In the genomic region with DNA sequence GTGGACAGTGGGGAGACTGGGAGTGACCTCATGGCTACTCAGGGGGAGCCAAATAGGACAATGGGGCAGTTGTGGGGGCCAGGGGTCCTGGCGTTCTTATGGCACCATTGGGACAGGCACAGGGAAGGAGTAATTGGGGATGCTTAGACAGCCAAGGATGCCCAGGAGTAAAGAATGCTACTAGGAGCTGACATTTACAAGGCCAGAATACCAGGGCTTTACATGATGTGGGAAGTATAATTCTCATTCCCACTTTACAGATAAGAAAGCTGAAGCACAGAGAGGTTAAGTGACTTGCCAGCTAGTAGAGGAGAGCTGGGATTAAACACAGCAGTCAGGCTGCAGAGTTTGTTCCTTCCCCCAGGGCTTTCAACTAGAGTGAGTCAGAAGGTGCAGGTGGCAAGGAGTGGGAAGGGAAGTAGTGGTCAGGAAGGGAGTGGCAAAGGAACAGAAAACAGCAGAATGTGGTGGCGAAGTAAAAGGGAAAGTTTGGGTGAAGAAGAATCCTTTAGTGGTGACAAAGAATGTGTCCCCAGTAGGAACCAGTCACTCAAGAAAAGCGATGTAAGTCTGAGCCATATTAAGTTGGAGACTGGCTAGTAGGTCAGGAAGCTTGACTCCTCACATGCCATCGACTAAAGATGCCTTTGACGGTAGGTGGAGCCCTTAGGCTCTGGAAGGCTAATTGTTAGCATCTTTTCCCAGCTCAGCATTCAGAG, we compare ENCODE assay signal across 9 cellular contexts. TPM values are rescaled to one million over a fixed set of nuclear protein-coding genes. Genes with fewer than 3 reads are reported as not detected.
DNase-seq lines count a peak whose midpoint lies in the region; ATAC-seq, FAIRE-seq and TF ChIP-seq lines count a peak whose summit lies in the region.
"Had no signal": no experiment of that assay in that cellular context is flagged by ENCODE, and none has a peak within 500 bp of the region (broad histone marks: within the 10 kb centered on the region; RNA-seq: fewer than 3 reads in every experiment).

No MANE protein-coding gene starts in this region.

- TF ChIP-seq CTCF in LNCaP clone FGC (IDR thresholded peaks at IDR 0.05; ENCODE audit: control insufficient read depth, extremely low read depth, insufficient read depth) (peak; percentile 80), astrocyte (IDR thresholded peaks at IDR 0.05; ENCODE audit: insufficient read depth, low read depth, low read length) (peak; percentile 12), liver (IDR thresholded peaks at IDR 0.05; ENCODE audit: low read depth, low read length, missing input control) (peak; percentile 29)

- no peaks in the 10 kb centered on the region for H3K79me2 ChIP-seq in astrocyte (ENCODE audit: insufficient read depth, low read length)

- H3K4me2 ChIP-seq in astrocyte (ENCODE audit: low read length) = peak overlapping the region; percentile 63

- no peak for ATAC-seq in GM18858 (IDR thresholded peaks at IDR 0.05; ENCODE audit: unreplicated experiment)

- intact Hi-C loops in activated T-helper 2 cell treated with anti-CD3 and anti-CD28 coated beads, Interferon-gamma antibody, Interleukin-2, Interleukin-4, amounts not matched to agents 10 μg/mL and 5 μg/mL and 100 μg/mL, durations not matched to agents 14 hours and 24 hours and 36 hours (cut with micrococcal nuclease) = loop anchor here (5.0 to 10.0 kb wide), 2 partner anchors 131 to 294 kb away; no protein-coding TSS in a partner anchor

- TF ChIP-seq RAD21 in liver (IDR thresholded peaks at IDR 0.05) = peak; percentile 76 to 79

- H3K27me3 ChIP-seq in astrocyte (ENCODE audit: insufficient read depth, low read length) = peaks cover 3% of the 10 kb centered on the region
- no peaks in the 10 kb centered on the region for H3K27me3 ChIP-seq in liver (ENCODE audit: control insufficient read depth in 4 of 4, insufficient read depth in 4 of 4, low read length in 3 of 4)

- no peak for FAIRE-seq in astrocyte (lab: Jason Lieb, UNC)

- no peak overlapping the region for H3K9ac ChIP-seq in astrocyte (ENCODE audit: low read length)
- H3K9ac ChIP-seq in liver (ENCODE audit: low read depth in 1 of 2, low read length in 2 of 2) = no peak overlapping the region

- peaks cover 20% of the 10 kb centered on the region for H3K4me1 Mint-ChIP-seq in astrocyte (ENCODE audit: low read depth, unreplicated experiment)
- H3K4me1 Mint-ChIP-seq in activated T-helper 2 cell treated with anti-CD3 and anti-CD28 coated beads, Interferon-gamma antibody, Interleukin-2, Interleukin-4, amounts not matched to agents 10 μg/mL and 5 μg/mL and 100 μg/mL, durations not matched to agents 14 hours and 24 hours and 36 hours (ENCODE audit: low read depth) = peaks cover 9% of the 10 kb centered on the region

- H3K27ac Mint-ChIP-seq in astrocyte (ENCODE audit: unreplicated experiment) = peak overlapping the region; percentile 2
- no peak overlapping the region for H3K27ac Mint-ChIP-seq in activated T-helper 2 cell treated with anti-CD3 and anti-CD28 coated beads, Interferon-gamma antibody, Interleukin-2, Interleukin-4, amounts not matched to agents 10 μg/mL and 5 μg/mL and 100 μg/mL, durations not matched to agents 14 hours and 24 hours and 36 hours
- H3K27ac Mint-ChIP-seq: activated B cell treated with CpG ODN at 0.5 μM for 24 hours had no signal

- H3K36me3 ChIP-seq in astrocyte (ENCODE audit: insufficient read depth, low read length) = no peaks in the 10 kb centered on the region
- H3K36me3 ChIP-seq in liver (ENCODE audit: control insufficient read depth in 4 of 4, insufficient read depth in 3 of 4, low read depth in 1 of 4, low read length in 3 of 4) = no peaks in the 10 kb centered on the region

- peaks cover 6% of the 10 kb centered on the region for H3K36me3 Mint-ChIP-seq in astrocyte (ENCODE audit: low read depth, unreplicated experiment)
- H3K36me3 Mint-ChIP-seq in activated T-helper 2 cell treated with anti-CD3 and anti-CD28 coated beads, Interferon-gamma antibody, Interleukin-2, Interleukin-4, amounts not matched to agents 10 μg/mL and 5 μg/mL and 100 μg/mL, durations not matched to agents 14 hours and 24 hours and 36 hours (ENCODE audit: low read depth) = no peaks in the 10 kb centered on the region

- H3K9me3 ChIP-seq in astrocyte (ENCODE audit: insufficient read depth, low read depth, low read length) (no peaks in the 10 kb centered on the region), liver (ENCODE audit: control insufficient read depth in 4 of 4, low read length in 3 of 4) (no peaks in the 10 kb centered on the region)

- WGBS in liver = 53% methylated on average over 5 of the region's 5 CpGs

- H3K27me3 Mint-ChIP-seq in astrocyte (ENCODE audit: low read depth, unreplicated experiment) = peaks cover 10% of the 10 kb centered on the region
- H3K27me3 Mint-ChIP-seq in activated T-helper 2 cell treated with anti-CD3 and anti-CD28 coated beads, Interferon-gamma antibody, Interleukin-2, Interleukin-4, amounts not matched to agents 10 μg/mL and 5 μg/mL and 100 μg/mL, durations not matched to agents 14 hours and 24 hours and 36 hours (ENCODE audit: low read depth) = peaks cover 24% of the 10 kb centered on the region

- peak; percentile 23 for DNase-seq in NCI-H146 (lab: John Stamatoyannopoulos, UW)
- DNase-seq in NCI-H146 treated with DMSO at 0.1 percent for 48 hours (lab: John Stamatoyannopoulos, UW; ENCODE audit: unreplicated experiment) = no peak
- no peak for DNase-seq in LNCaP clone FGC (ENCODE audit: low read depth)
- peak; percentile 42 for DNase-seq in astrocyte (ENCODE audit: low read depth)
- no peak for DNase-seq in NCI-H1048 (lab: John Stamatoyannopoulos, UW)
- no peak for DNase-seq in activated T-helper 2 cell treated with anti-CD3 and anti-CD28 coated beads, Interferon-gamma antibody, Interleukin-2, Interleukin-4, amounts not matched to agents 10 μg/mL and 5 μg/mL and 100 μg/mL, durations not matched to agents 14 hours and 24 hours and 36 hours (ENCODE audit: low spot score)
- DNase-seq: activated B cell treated with CpG ODN at 0.5 μM for 24 hours had no signal

- H3K4me3 Mint-ChIP-seq in astrocyte (ENCODE audit: unreplicated experiment) = no peak overlapping the region
- no peak overlapping the region for H3K4me3 Mint-ChIP-seq in activated T-helper 2 cell treated with anti-CD3 and anti-CD28 coated beads, Interferon-gamma antibody, Interleukin-2, Interleukin-4, amounts not matched to agents 10 μg/mL and 5 μg/mL and 100 μg/mL, durations not matched to agents 14 hours and 24 hours and 36 hours (ENCODE audit: low read depth)
- H3K4me3 Mint-ChIP-seq: activated B cell treated with CpG ODN at 0.5 μM for 24 hours had no signal

- no peak overlapping the region for H2AFZ ChIP-seq in astrocyte (ENCODE audit: low read depth, low read length)

- H3K4me1 ChIP-seq in astrocyte (ENCODE audit: insufficient read depth, low read length) (no peaks in the 10 kb centered on the region), liver (ENCODE audit: control insufficient read depth in 4 of 4, insufficient read depth in 4 of 4, low read length in 3 of 4) (peaks cover 0 to 1% (median 0%) of the 10 kb centered on the region in 4 donors)

- no peaks in the 10 kb centered on the region for H4K20me1 ChIP-seq in astrocyte (ENCODE audit: insufficient read depth, low read length)

- no peak overlapping the region for H3K27ac ChIP-seq in astrocyte (ENCODE audit: low read depth, low read length)
- H3K27ac ChIP-seq in liver (ENCODE audit: low read depth in 1 of 2, low read length in 2 of 2) = no peak overlapping the region

- H3K9me3 Mint-ChIP-seq in astrocyte (ENCODE audit: unreplicated experiment) = peaks cover 5% of the 10 kb centered on the region
- no peaks in the 10 kb centered on the region for H3K9me3 Mint-ChIP-seq in activated T-helper 2 cell treated with anti-CD3 and anti-CD28 coated beads, Interferon-gamma antibody, Interleukin-2, Interleukin-4, amounts not matched to agents 10 μg/mL and 5 μg/mL and 100 μg/mL, durations not matched to agents 14 hours and 24 hours and 36 hours
- H3K9me3 Mint-ChIP-seq: activated B cell treated with CpG ODN at 0.5 μM for 24 hours had no signal

- H3K4me3 ChIP-seq in LNCaP clone FGC (ENCODE audit: low read depth, low read length) (no peak overlapping the region), astrocyte (ENCODE audit: insufficient read depth, low read depth, low read length) (no peak overlapping the region), liver (ENCODE audit: low read depth in 1 of 3, low read length in 3 of 3) (no peak overlapping the region)

TF ChIP-seq in liver, 16 proteins besides CTCF, POLR2A, EP300 and RAD21 (continues in another document):
- TF ChIP-seq HNF4G (IDR thresholded peaks at IDR 0.05) (no peak), HNF4A (conservative IDR thresholded peaks at IDR 0.05) (no peak), NR2F2 (IDR thresholded peaks at IDR 0.05) (no peak), YY1 (IDR thresholded peaks at IDR 0.05) (no peak), EGR1 (IDR thresholded peaks at IDR 0.05; ENCODE audit: low read depth in 2 of 2) (no peak), FOXA1 (IDR thresholded peaks at IDR 0.05) (no peak), TAF1 (conservative IDR thresholded peaks at IDR 0.05) (no peak), GABPA (IDR thresholded peaks at IDR 0.05 in 1 of 2, conservative IDR thresholded peaks at IDR 0.05 in 1 of 2) (no peak)
- TF ChIP-seq, protein P1, sequence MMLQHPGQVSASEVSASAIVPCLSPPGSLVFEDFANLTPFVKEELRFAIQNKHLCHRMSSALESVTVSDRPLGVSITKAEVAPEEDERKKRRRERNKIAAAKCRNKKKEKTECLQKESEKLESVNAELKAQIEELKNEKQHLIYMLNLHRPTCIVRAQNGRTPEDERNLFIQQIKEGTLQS (IDR thresholded peaks at IDR 0.05) = no peak
- TF ChIP-seq, protein P2, sequence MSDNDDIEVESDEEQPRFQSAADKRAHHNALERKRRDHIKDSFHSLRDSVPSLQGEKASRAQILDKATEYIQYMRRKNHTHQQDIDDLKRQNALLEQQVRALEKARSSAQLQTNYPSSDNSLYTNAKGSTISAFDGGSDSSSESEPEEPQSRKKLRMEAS (IDR thresholded peaks at IDR 0.05) = no peak

RNA-seq across cellular contexts. Expression of a gene that starts 32.8 kb away (rescaled TPM):
- 16.3 and 22.2 TPM in 2 replicates for total RNA-seq in astrocyte
- 10 to 100 TPM; 12.0 to 39.0 TPM for total RNA-seq in liver
- polyA plus RNA-seq in liver = 10 to 100 TPM in 1 of 2 donors, 1 to 10 TPM in 1; 6.0 to 13.7 TPM
- 0.11 TPM in 1 of 2 replicates, not detected in the other for total RNA-seq in activated T-helper 2 cell treated with anti-CD3 and anti-CD28 coated beads, Interferon-gamma antibody, Interleukin-2, Interleukin-4, amounts not matched to agents 10 μg/mL and 5 μg/mL and 100 μg/mL, durations not matched to agents 14 hours and 24 hours and 36 hours
- total RNA-seq: activated B cell treated with CpG ODN at 0.5 μM for 24 hours had no signal

Comparison
In these comparisons a context has a peak if more than half of its experiments do, and no peak if none do; other contexts are left out.
1. DNase-seq: peak in NCI-H146 (single experiment) and astrocyte (single experiment); none in NCI-H146 treated with DMSO at 0.1 percent for 48 hours (single experiment), LNCaP clone FGC (single experiment), NCI-H1048 (single experiment) and activated T-helper 2 cell treated with anti-CD3 and anti-CD28 coated beads, Interferon-gamma antibody, Interleukin-2, Interleukin-4, amounts not matched to agents 10 μg/mL and 5 μg/mL and 100 μg/mL, durations not matched to agents 14 hours and 24 hours and 36 hours (single experiment).
2. CTCF ChIP-seq: peak in every context shown above with its lines; median percentile 80 in LNCaP clone FGC; 29 in liver; 12 in astrocyte.
3. RNA of a gene that starts 32.8 kb away (total RNA-seq): 12.0 to 39.0 TPM in liver and 16.3 to 22.2 TPM in astrocyte; 0.11 TPM in activated T-helper 2 cell treated with anti-CD3 and anti-CD28 coated beads, Interferon-gamma antibody, Interleukin-2, Interleukin-4, amounts not matched to agents 10 μg/mL and 5 μg/mL and 100 μg/mL, durations not matched to agents 14 hours and 24 hours and 36 hours; every median in the first group is over 10 times any median in the second.